1 cellular context compared by ENCODE assay signal in the genomic region with DNA sequence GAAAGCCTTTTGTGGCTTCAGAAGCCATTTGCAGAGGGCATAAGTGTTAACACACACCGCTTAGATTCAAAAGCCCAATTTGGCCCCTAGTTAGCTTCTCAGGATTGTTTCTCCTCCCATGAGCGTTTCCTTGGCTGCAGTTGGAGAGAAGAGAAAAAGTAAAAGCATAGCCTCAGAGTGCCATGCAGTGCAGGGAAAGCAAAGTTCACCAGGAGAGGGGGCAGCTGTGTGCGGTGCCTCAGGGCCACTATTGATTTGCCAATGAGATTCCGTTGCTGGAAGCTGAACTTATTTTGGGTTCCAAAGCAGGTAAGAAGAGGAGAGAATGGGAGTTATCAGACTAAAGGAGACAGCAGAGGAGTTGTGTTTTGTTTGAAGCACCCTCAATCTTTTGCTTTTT.
A peak's percentile ranks its signal among the peaks of the same experiment; 100 is the strongest.
TF ChIP-seq lines count a peak whose summit lies in the region.

No MANE protein-coding gene starts in this region.

TF ChIP-seq in HepG2, 621 proteins besides CTCF, POLR2A, EP300 and RAD21 (continued from another document):
- TF ChIP-seq, protein P1, sequence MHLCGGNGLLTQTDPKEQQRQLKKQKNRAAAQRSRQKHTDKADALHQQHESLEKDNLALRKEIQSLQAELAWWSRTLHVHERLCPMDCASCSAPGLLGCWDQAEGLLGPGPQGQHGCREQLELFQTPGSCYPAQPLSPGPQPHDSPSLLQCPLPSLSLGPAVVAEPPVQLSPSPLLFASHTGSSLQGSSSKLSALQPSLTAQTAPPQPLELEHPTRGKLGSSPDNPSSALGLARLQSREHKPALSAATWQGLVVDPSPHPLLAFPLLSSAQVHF (CRISPR knock-in tag; IDR thresholded peaks at IDR 0.05): no peak
- TF ChIP-seq ZNF331 (CRISPR knock-in tag; IDR thresholded peaks at IDR 0.05): 0 out of 2 replicates have a peak, but pooled peaks have one; percentile 30
- TF ChIP-seq, protein P2, sequence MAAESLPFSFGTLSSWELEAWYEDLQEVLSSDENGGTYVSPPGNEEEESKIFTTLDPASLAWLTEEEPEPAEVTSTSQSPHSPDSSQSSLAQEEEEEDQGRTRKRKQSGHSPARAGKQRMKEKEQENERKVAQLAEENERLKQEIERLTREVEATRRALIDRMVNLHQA (CRISPR knock-in tag; IDR thresholded peaks at IDR 0.05): no peak
- TF ChIP-seq GABPB1 (CRISPR knock-in tag; IDR thresholded peaks at IDR 0.05): no peak
- TF ChIP-seq STAG1 (CRISPR knock-in tag; IDR thresholded peaks at IDR 0.05): peak; percentile 59
- no peak for TF ChIP-seq ZNF589 (CRISPR knock-in tag; conservative IDR thresholded peaks at IDR 0.05)
- TF ChIP-seq, protein P3, sequence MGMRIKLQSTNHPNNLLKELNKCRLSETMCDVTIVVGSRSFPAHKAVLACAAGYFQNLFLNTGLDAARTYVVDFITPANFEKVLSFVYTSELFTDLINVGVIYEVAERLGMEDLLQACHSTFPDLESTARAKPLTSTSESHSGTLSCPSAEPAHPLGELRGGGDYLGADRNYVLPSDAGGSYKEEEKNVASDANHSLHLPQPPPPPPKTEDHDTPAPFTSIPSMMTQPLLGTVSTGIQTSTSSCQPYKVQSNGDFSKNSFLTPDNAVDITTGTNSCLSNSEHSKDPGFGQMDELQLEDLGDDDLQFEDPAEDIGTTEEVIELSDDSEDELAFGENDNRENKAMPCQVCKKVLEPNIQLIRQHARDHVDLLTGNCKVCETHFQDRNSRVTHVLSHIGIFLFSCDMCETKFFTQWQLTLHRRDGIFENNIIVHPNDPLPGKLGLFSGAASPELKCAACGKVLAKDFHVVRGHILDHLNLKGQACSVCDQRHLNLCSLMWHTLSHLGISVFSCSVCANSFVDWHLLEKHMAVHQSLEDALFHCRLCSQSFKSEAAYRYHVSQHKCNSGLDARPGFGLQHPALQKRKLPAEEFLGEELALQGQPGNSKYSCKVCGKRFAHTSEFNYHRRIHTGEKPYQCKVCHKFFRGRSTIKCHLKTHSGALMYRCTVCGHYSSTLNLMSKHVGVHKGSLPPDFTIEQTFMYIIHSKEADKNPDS (CRISPR knock-in tag; IDR thresholded peaks at IDR 0.05): no peak
- 0 out of 2 replicates have a peak, but pooled peaks have one; percentile 10 for TF ChIP-seq FOSL2 (CRISPR knock-in tag; IDR thresholded peaks at IDR 0.05)
- TF ChIP-seq, protein P4, sequence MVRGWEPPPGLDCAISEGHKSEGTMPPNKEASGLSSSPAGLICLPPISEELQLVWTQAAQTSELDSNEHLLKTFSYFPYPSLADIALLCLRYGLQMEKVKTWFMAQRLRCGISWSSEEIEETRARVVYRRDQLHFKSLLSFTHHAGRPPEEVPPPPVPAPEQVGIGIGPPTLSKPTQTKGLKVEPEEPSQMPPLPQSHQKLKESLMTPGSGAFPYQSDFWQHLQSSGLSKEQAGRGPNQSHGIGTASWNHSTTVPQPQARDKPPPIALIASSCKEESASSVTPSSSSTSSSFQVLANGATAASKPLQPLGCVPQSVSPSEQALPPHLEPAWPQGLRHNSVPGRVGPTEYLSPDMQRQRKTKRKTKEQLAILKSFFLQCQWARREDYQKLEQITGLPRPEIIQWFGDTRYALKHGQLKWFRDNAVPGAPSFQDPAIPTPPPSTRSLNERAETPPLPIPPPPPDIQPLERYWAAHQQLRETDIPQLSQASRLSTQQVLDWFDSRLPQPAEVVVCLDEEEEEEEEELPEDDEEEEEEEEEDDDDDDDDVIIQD (CRISPR knock-in tag; IDR thresholded peaks at IDR 0.05; ENCODE audit: low read depth): peak; percentile 45; the same call in 1 of the 2 replicates
- TF ChIP-seq KDM2A (CRISPR knock-in tag; IDR thresholded peaks at IDR 0.05; ENCODE audit: borderline replicate concordance, low read depth): no peak
- TF ChIP-seq, protein P5, sequence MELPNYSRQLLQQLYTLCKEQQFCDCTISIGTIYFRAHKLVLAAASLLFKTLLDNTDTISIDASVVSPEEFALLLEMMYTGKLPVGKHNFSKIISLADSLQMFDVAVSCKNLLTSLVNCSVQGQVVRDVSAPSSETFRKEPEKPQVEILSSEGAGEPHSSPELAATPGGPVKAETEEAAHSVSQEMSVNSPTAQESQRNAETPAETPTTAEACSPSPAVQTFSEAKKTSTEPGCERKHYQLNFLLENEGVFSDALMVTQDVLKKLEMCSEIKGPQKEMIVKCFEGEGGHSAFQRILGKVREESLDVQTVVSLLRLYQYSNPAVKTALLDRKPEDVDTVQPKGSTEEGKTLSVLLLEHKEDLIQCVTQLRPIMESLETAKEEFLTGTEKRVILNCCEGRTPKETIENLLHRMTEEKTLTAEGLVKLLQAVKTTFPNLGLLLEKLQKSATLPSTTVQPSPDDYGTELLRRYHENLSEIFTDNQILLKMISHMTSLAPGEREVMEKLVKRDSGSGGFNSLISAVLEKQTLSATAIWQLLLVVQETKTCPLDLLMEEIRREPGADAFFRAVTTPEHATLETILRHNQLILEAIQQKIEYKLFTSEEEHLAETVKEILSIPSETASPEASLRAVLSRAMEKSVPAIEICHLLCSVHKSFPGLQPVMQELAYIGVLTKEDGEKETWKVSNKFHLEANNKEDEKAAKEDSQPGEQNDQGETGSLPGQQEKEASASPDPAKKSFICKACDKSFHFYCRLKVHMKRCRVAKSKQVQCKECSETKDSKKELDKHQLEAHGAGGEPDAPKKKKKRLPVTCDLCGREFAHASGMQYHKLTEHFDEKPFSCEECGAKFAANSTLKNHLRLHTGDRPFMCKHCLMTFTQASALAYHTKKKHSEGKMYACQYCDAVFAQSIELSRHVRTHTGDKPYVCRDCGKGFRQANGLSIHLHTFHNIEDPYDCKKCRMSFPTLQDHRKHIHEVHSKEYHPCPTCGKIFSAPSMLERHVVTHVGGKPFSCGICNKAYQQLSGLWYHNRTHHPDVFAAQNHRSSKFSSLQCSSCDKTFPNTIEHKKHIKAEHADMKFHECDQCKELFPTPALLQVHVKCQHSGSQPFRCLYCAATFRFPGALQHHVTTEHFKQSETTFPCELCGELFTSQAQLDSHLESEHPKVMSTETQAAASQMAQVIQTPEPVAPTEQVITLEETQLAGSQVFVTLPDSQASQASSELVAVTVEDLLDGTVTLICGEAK (IDR thresholded peaks at IDR 0.05): no peak
- TF ChIP-seq, protein P5 (CRISPR knock-in tag; IDR thresholded peaks at IDR 0.05): no peak
- TF ChIP-seq, protein P6, sequence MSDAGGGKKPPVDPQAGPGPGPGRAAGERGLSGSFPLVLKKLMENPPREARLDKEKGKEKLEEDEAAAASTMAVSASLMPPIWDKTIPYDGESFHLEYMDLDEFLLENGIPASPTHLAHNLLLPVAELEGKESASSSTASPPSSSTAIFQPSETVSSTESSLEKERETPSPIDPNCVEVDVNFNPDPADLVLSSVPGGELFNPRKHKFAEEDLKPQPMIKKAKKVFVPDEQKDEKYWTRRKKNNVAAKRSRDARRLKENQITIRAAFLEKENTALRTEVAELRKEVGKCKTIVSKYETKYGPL (CRISPR knock-in tag; IDR thresholded peaks at IDR 0.05): no peak
- no peak for TF ChIP-seq ZBTB21 (CRISPR knock-in tag; IDR thresholded peaks at IDR 0.05)
- TF ChIP-seq RARA (CRISPR knock-in tag; IDR thresholded peaks at IDR 0.05): peak; percentile 49; the same call in 1 of the 2 replicates
- TF ChIP-seq SALL1 (CRISPR knock-in tag; IDR thresholded peaks at IDR 0.05): peak; percentile 52
- TF ChIP-seq TARDBP (CRISPR knock-in tag; IDR thresholded peaks at IDR 0.05): 0 out of 2 replicates have a peak, but pooled peaks have one; percentile 19
- TF ChIP-seq ELF3 (CRISPR knock-in tag; IDR thresholded peaks at IDR 0.05): peak; percentile 15; the same call in 1 of the 2 replicates
- peak; percentile 29; the same call in 1 of the 2 replicates for TF ChIP-seq NR2C2 (CRISPR knock-in tag; IDR thresholded peaks at IDR 0.05; ENCODE audit: borderline replicate concordance)
- TF ChIP-seq SPEN (CRISPR knock-in tag; IDR thresholded peaks at IDR 0.05; ENCODE audit: low read depth): peak; percentile 39; the same call in 1 of the 2 replicates
- no peak for TF ChIP-seq SIX1 (CRISPR knock-in tag; IDR thresholded peaks at IDR 0.05; ENCODE audit: borderline replicate concordance)
- no peak for TF ChIP-seq IRX3 (CRISPR knock-in tag; IDR thresholded peaks at IDR 0.05; ENCODE audit: borderline replicate concordance, low read depth)
- TF ChIP-seq, protein P7, sequence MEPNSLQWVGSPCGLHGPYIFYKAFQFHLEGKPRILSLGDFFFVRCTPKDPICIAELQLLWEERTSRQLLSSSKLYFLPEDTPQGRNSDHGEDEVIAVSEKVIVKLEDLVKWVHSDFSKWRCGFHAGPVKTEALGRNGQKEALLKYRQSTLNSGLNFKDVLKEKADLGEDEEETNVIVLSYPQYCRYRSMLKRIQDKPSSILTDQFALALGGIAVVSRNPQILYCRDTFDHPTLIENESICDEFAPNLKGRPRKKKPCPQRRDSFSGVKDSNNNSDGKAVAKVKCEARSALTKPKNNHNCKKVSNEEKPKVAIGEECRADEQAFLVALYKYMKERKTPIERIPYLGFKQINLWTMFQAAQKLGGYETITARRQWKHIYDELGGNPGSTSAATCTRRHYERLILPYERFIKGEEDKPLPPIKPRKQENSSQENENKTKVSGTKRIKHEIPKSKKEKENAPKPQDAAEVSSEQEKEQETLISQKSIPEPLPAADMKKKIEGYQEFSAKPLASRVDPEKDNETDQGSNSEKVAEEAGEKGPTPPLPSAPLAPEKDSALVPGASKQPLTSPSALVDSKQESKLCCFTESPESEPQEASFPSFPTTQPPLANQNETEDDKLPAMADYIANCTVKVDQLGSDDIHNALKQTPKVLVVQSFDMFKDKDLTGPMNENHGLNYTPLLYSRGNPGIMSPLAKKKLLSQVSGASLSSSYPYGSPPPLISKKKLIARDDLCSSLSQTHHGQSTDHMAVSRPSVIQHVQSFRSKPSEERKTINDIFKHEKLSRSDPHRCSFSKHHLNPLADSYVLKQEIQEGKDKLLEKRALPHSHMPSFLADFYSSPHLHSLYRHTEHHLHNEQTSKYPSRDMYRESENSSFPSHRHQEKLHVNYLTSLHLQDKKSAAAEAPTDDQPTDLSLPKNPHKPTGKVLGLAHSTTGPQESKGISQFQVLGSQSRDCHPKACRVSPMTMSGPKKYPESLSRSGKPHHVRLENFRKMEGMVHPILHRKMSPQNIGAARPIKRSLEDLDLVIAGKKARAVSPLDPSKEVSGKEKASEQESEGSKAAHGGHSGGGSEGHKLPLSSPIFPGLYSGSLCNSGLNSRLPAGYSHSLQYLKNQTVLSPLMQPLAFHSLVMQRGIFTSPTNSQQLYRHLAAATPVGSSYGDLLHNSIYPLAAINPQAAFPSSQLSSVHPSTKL (CRISPR knock-in tag; IDR thresholded peaks at IDR 0.05): peak; percentile 39
- no peak for TF ChIP-seq HDAC6 (IDR thresholded peaks at IDR 0.05; ENCODE audit: low read depth, low read length)
- no peak for TF ChIP-seq CHD4 (IDR thresholded peaks at IDR 0.05; ENCODE audit: borderline replicate concordance, low read length)
- no peak for TF ChIP-seq XBP1 (CRISPR knock-in tag; IDR thresholded peaks at IDR 0.05)
- TF ChIP-seq BORCS8-MEF2B (CRISPR knock-in tag; IDR thresholded peaks at IDR 0.05): no peak
- TF ChIP-seq ZNF292 (CRISPR knock-in tag; IDR thresholded peaks at IDR 0.05; ENCODE audit: borderline replicate concordance, low read depth): peak; percentile 33; the same call in 1 of the 2 replicates
- TF ChIP-seq DPF2 (CRISPR knock-in tag; IDR thresholded peaks at IDR 0.05; ENCODE audit: borderline replicate concordance, low read depth): no peak
- peak; percentile 33; the same call in 1 of the 2 replicates for TF ChIP-seq CEBPG (CRISPR knock-in tag; IDR thresholded peaks at IDR 0.05)
- TF ChIP-seq ERF (CRISPR knock-in tag; IDR thresholded peaks at IDR 0.05): 0 out of 2 replicates have a peak, but pooled peaks have one; percentile 26
- TF ChIP-seq SOX13 (IDR thresholded peaks at IDR 0.05): no peak
- TF ChIP-seq SOX13 (CRISPR knock-in tag; conservative IDR thresholded peaks at IDR 0.05 in 1 of 2, IDR thresholded peaks at IDR 0.05 in 1 of 2): 0 out of 4 replicates have a peak, but pooled peaks of 1 of the 2 experiments have one; percentile 20
